Comparison of ENCODE assay signal across 8 cellular contexts in the genomic region with DNA sequence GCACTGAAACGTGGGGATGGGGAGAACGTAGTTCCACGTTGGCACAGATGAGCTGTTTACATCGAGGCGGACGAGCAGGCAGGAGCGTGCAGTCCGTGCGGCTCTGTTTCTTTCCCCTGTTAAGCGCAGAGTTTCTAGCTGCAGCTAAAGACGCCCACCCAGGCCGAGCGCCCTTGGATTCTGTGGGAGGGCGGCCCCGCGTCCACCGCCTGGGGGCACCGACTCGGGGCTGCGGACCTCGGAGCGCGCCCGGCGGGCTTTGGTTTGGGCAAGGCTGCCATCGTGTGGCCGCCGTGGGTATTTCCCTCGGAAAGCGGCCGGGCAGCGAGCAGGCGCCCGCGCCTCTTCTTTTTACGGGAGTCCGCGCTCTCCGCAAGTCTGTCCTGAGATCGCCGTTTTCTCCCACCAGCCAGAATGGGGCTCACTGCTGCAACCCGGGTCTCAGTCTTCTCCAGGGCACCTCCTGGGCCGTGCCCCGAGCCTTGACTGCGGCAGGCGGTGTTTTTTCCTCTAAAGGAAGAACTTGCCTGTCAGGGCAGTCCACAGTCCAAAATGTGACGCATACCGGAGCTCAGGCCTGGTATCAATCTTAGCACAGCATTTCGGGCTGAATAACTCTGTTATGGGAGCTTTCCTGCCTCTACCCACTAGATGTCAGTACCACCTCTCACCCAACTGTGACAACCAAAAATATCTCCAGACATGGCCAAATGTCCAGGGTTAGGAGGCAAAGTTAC.
DNase-seq lines count a peak whose midpoint lies in the region; ATAC-seq and TF ChIP-seq lines count a peak whose summit lies in the region.

No MANE protein-coding gene starts in this region.

- no peaks in the 10 kb centered on the region for H3K36me3 Mint-ChIP-seq in naive thymus-derived CD8-positive, alpha-beta T cell

- no peak for DNase-seq in AG04449 (ENCODE audit: low read depth, low spot score)
- peak; percentile 58 for DNase-seq in NCI-H748 (lab: John Stamatoyannopoulos, UW; ENCODE audit: unreplicated experiment)
- peak; percentile 80 to 84 for DNase-seq in activated T-cell treated with anti-CD3 and anti-CD28 coated beads, Interleukin-2, amount 50 U/mL, for 48 hours
- peak; percentile 70 for DNase-seq in fibroblast of gingiva (ENCODE audit: low read depth)
- peak; percentile 20 to 65 (median 48) for DNase-seq in naive thymus-derived CD8-positive, alpha-beta T cell
- DNase-seq in stimulated activated naive CD4-positive, alpha-beta T cell treated with Interleukin-2 at 50 U/mL for 16 hours (lab: John Stamatoyannopoulos, UW), result peak; percentile 26

- peaks cover 2 to 21% (median 5%) of the 10 kb centered on the region in 4 donors for H3K4me1 Mint-ChIP-seq in naive thymus-derived CD8-positive, alpha-beta T cell

- POLR2A ChIA-PET in AG04449 (lab: Yijun Ruan, JAX), result no interaction called here
- POLR2A ChIA-PET in naive thymus-derived CD8-positive, alpha-beta T cell (lab: Charles Lee), result no interaction called here

- H3K4me3 ChIP-seq in AG04449 (ENCODE audit: low read depth, low read length), result peak overlapping the region; percentile 56

- ATAC-seq in GM18519 (IDR thresholded peaks at IDR 0.05; ENCODE audit: low FRiP score, unreplicated experiment) (peak; percentile 81), HG03045 (IDR thresholded peaks at IDR 0.05; ENCODE audit: unreplicated experiment) (peak; percentile 71)
- ATAC-seq in naive thymus-derived CD8-positive, alpha-beta T cell, result peak; percentile 63 to 74

- no peak overlapping the region for H3K27ac Mint-ChIP-seq in naive thymus-derived CD8-positive, alpha-beta T cell

- peaks cover 17 to 91% (median 60%) of the 10 kb centered on the region in 5 donors for H3K27me3 Mint-ChIP-seq in naive thymus-derived CD8-positive, alpha-beta T cell

- CTCF ChIA-PET in AG04449 (lab: Yijun Ruan, JAX), result interaction anchor here (0.7 to 3.8 kb wide), 28 partner anchors 8 to 1328 kb away, joined by 3 to 36 read pairs (median 4); no protein-coding TSS in a partner anchor

- TF ChIP-seq CTCF in AG04449 (IDR thresholded peaks at IDR 0.05; ENCODE audit: insufficient read depth, low read length, missing control alignments), result peak; percentile 90

- H3K9me3 Mint-ChIP-seq in naive thymus-derived CD8-positive, alpha-beta T cell, result no peaks in the 10 kb centered on the region

- peak overlapping the region; percentile 19 to 73 (median 50) for H3K4me3 Mint-ChIP-seq in naive thymus-derived CD8-positive, alpha-beta T cell
